ENCODE assay signal across 17 cellular contexts in genomic region chr10:27564381-27564780, GRCh38.
A peak's percentile ranks its signal among the peaks of the same experiment; 100 is the strongest.
DNase-seq lines count a peak whose midpoint lies in the region; ATAC-seq and TF ChIP-seq lines count a peak whose summit lies in the region.
"Had no signal": no experiment of that assay in that cellular context is flagged by ENCODE, and none has a peak within 500 bp of the region (broad histone marks: within the 10 kb centered on the region; RNA-seq: fewer than 3 reads in every experiment).

No MANE protein-coding gene starts in this region.

- H3K4me1 Mint-ChIP-seq in activated CD4-positive, alpha-beta T cell treated with anti-CD3 and anti-CD28 coated beads, Interleukin-2, amount 10 ng/mL, durations not matched to agents 7 days and 5 days = peaks cover 34% of the 10 kb centered on the region
- peaks cover 36 to 45% (median 40%) of the 10 kb centered on the region in 3 donors for H3K4me1 Mint-ChIP-seq in CD8-positive, alpha-beta memory T cell
- peaks cover 27% of the 10 kb centered on the region for H3K4me1 Mint-ChIP-seq in T-helper 17 cell
- peaks cover 29 to 34% of the 10 kb centered on the region in 2 donors for H3K4me1 Mint-ChIP-seq in effector memory CD8-positive, alpha-beta T cell (ENCODE audit: low read depth in 2 of 2)
- H3K4me1 Mint-ChIP-seq in endothelial cell (ENCODE audit: unreplicated experiment) = peaks cover 6% of the 10 kb centered on the region

- H3K4me3 ChIP-seq in CD8-positive, alpha-beta memory T cell (ENCODE audit: low read length) = no peak overlapping the region
- H3K4me3 ChIP-seq: A549, SJSA1, thyroid gland had no signal

- peak overlapping the region; percentile 64 for H3K27ac Mint-ChIP-seq in activated CD4-positive, alpha-beta T cell treated with anti-CD3 and anti-CD28 coated beads, Interleukin-2, amount 10 ng/mL, durations not matched to agents 7 days and 5 days
- H3K27ac Mint-ChIP-seq in CD8-positive, alpha-beta memory T cell = peak overlapping the region in 7 of 8 donors; percentile 30 to 95 (median 77)
- peak overlapping the region; percentile 75 for H3K27ac Mint-ChIP-seq in T-helper 17 cell
- H3K27ac Mint-ChIP-seq in effector memory CD8-positive, alpha-beta T cell = peak overlapping the region; percentile 30 to 44
- no peak overlapping the region for H3K27ac Mint-ChIP-seq in endothelial cell (ENCODE audit: unreplicated experiment)

- no peak for TF ChIP-seq CTCF in endothelial cell (IDR thresholded peaks at IDR 0.05; ENCODE audit: unreplicated experiment)

- no peak overlapping the region for H3K27ac ChIP-seq in CD8-positive, alpha-beta memory T cell (ENCODE audit: low read depth, low read length)
- H3K27ac ChIP-seq: A549, parathyroid adenoma, SJSA1, thyroid gland had no signal

- POLR2A ChIA-PET in activated CD4-positive, alpha-beta T cell treated with anti-CD3 and anti-CD28 coated beads, Interleukin-2, amount 10 ng/mL, durations not matched to agents 7 days and 5 days (lab: Charles Lee) = no interaction called here
- POLR2A ChIA-PET in CD8-positive, alpha-beta memory T cell (lab: Charles Lee) = interaction anchor here (0.6 kb wide), 1 partner anchor 12 kb away, joined by 4 read pairs; no protein-coding TSS in a partner anchor

- no peaks in the 10 kb centered on the region for H3K9me3 ChIP-seq in CD8-positive, alpha-beta memory T cell (ENCODE audit: low read length)
- H3K9me3 ChIP-seq in T-helper 17 cell (ENCODE audit: control insufficient read depth, low read length, poor library complexity, severe bottlenecking) = no peaks in the 10 kb centered on the region
- H3K9me3 ChIP-seq: A549, SJSA1, thyroid gland had no signal

- no peaks in the 10 kb centered on the region for H3K36me3 ChIP-seq in CD8-positive, alpha-beta memory T cell (ENCODE audit: insufficient read depth, low read length)
- H3K36me3 ChIP-seq: SJSA1, thyroid gland had no signal

- peaks cover 4% of the 10 kb centered on the region for H3K9me3 Mint-ChIP-seq in activated CD4-positive, alpha-beta T cell treated with anti-CD3 and anti-CD28 coated beads, Interleukin-2, amount 10 ng/mL, durations not matched to agents 7 days and 5 days
- peaks cover 0 to 9% (median 0%) of the 10 kb centered on the region in 5 donors for H3K9me3 Mint-ChIP-seq in CD8-positive, alpha-beta memory T cell
- no peaks in the 10 kb centered on the region for H3K9me3 Mint-ChIP-seq in effector memory CD8-positive, alpha-beta T cell
- no peaks in the 10 kb centered on the region for H3K9me3 Mint-ChIP-seq in endothelial cell (ENCODE audit: unreplicated experiment)

- H3K27me3 ChIP-seq in CD8-positive, alpha-beta memory T cell (ENCODE audit: insufficient read depth, low read length, poor library complexity, severe bottlenecking) = no peaks in the 10 kb centered on the region
- H3K27me3 ChIP-seq: SJSA1, thyroid gland had no signal

- ATAC-seq in T-helper 17 cell = peak; percentile 35
- peak; percentile 20 for ATAC-seq in effector memory CD8-positive, alpha-beta T cell (replicated peaks)
- ATAC-seq: A549, Panc1, sciatic nerve had no signal

- CTCF ChIA-PET in activated CD4-positive, alpha-beta T cell treated with anti-CD3 and anti-CD28 coated beads, Interleukin-2, amount 10 ng/mL, durations not matched to agents 7 days and 5 days (lab: Charles Lee) = no interaction called here
- CTCF ChIA-PET in CD8-positive, alpha-beta memory T cell (lab: Charles Lee) = interaction anchor here (1.0 kb wide), 1 partner anchor 91 kb away, joined by 3 read pairs; no protein-coding TSS in a partner anchor

- peak; percentile 24 for DNase-seq in activated CD4-positive, alpha-beta T cell treated with anti-CD3 and anti-CD28 coated beads, Interleukin-2, amount 10 ng/mL, durations not matched to agents 7 days and 5 days
- DNase-seq in activated CD4-positive, alpha-beta T cell treated with anti-CD3 and anti-CD28 coated beads, Interleukin-2, amount 50 U/mL, for 4 hours = no peak
- DNase-seq in CD8-positive, alpha-beta memory T cell = peak in 1 of 5 donors; percentile 18
- no peak for DNase-seq in T-helper 17 cell
- DNase-seq in effector memory CD8-positive, alpha-beta T cell = no peak
- DNase-seq in endothelial cell (ENCODE audit: low spot score) = no peak
- DNase-seq in HPDE6-E6E7 (ENCODE audit: extremely low spot score) = no peak
- no peak for DNase-seq in stimulated activated CD4-positive, alpha-beta T cell treated with anti-CD3 and anti-CD28 coated beads, Interleukin-4, amount 100 ng/mL, for 1 hour
- DNase-seq: activated gamma-delta T cell, mesenchymal stem cell, NCI-H187, thyroid gland had no signal

- peaks cover 24% of the 10 kb centered on the region for H3K4me1 ChIP-seq in CD8-positive, alpha-beta memory T cell (ENCODE audit: insufficient read depth, low read length)
- H3K4me1 ChIP-seq: A549, parathyroid adenoma, SJSA1, thyroid gland had no signal

- H3K27me3 Mint-ChIP-seq in activated CD4-positive, alpha-beta T cell treated with anti-CD3 and anti-CD28 coated beads, Interleukin-2, amount 10 ng/mL, durations not matched to agents 7 days and 5 days = no peaks in the 10 kb centered on the region
- H3K27me3 Mint-ChIP-seq in CD8-positive, alpha-beta memory T cell = peaks cover 0 to 2% of the 10 kb centered on the region in 2 donors
- H3K27me3 Mint-ChIP-seq in T-helper 17 cell (no peaks in the 10 kb centered on the region), endothelial cell (ENCODE audit: unreplicated experiment) (no peaks in the 10 kb centered on the region)
- no peaks in the 10 kb centered on the region for H3K27me3 Mint-ChIP-seq in effector memory CD8-positive, alpha-beta T cell

- H3K4me3 Mint-ChIP-seq in activated CD4-positive, alpha-beta T cell treated with anti-CD3 and anti-CD28 coated beads, Interleukin-2, amount 10 ng/mL, durations not matched to agents 7 days and 5 days = no peak overlapping the region
- peak overlapping the region; percentile 8 to 75 (median 52) for H3K4me3 Mint-ChIP-seq in CD8-positive, alpha-beta memory T cell
- H3K4me3 Mint-ChIP-seq in T-helper 17 cell = peak overlapping the region; percentile 66
- H3K4me3 Mint-ChIP-seq in effector memory CD8-positive, alpha-beta T cell = peak overlapping the region; percentile 19 to 44
- H3K4me3 Mint-ChIP-seq in endothelial cell (ENCODE audit: unreplicated experiment) = no peak overlapping the region

- peaks cover 7% of the 10 kb centered on the region for H3K36me3 Mint-ChIP-seq in activated CD4-positive, alpha-beta T cell treated with anti-CD3 and anti-CD28 coated beads, Interleukin-2, amount 10 ng/mL, durations not matched to agents 7 days and 5 days (ENCODE audit: low read depth)
- H3K36me3 Mint-ChIP-seq in CD8-positive, alpha-beta memory T cell = peaks cover 0 to 22% (median 3%) of the 10 kb centered on the region in 3 donors
- H3K36me3 Mint-ChIP-seq in T-helper 17 cell (ENCODE audit: low read depth) (no peaks in the 10 kb centered on the region), endothelial cell (ENCODE audit: low read depth, unreplicated experiment) (no peaks in the 10 kb centered on the region)
- peaks cover 5% of the 10 kb centered on the region for H3K36me3 Mint-ChIP-seq in effector memory CD8-positive, alpha-beta T cell (ENCODE audit: insufficient read depth)

Comparison
In these comparisons a context has a peak if more than half of its experiments do, and no peak if none do; other contexts are left out.
1. H3K4me3 Mint-ChIP-seq: peak in CD8-positive, alpha-beta memory T cell (7 of 7), T-helper 17 cell (single experiment) and effector memory CD8-positive, alpha-beta T cell (2 of 2); none in activated CD4-positive, alpha-beta T cell treated with anti-CD3 and anti-CD28 coated beads, Interleukin-2, amount 10 ng/mL, durations not matched to agents 7 days and 5 days (single experiment) and endothelial cell (single experiment).